ENCODE assay signal across 1 cellular context in genomic region chr9:107636596-107637405, GRCh38.
TF ChIP-seq lines count a peak whose summit lies in the region.

No MANE protein-coding gene starts in this region.

TF ChIP-seq in IMR-90, 13 proteins besides CTCF, POLR2A, EP300 and RAD21 (continued from another document):
- no peak for TF ChIP-seq CEBPB (IDR thresholded peaks at IDR 0.05; ENCODE audit: low read depth, low read length)
- TF ChIP-seq MAZ (IDR thresholded peaks at IDR 0.05; ENCODE audit: borderline replicate concordance, low read depth, low read length): no peak
- TF ChIP-seq MAFK (IDR thresholded peaks at IDR 0.05; ENCODE audit: low read depth, low read length): no peak
